In the genomic region with DNA sequence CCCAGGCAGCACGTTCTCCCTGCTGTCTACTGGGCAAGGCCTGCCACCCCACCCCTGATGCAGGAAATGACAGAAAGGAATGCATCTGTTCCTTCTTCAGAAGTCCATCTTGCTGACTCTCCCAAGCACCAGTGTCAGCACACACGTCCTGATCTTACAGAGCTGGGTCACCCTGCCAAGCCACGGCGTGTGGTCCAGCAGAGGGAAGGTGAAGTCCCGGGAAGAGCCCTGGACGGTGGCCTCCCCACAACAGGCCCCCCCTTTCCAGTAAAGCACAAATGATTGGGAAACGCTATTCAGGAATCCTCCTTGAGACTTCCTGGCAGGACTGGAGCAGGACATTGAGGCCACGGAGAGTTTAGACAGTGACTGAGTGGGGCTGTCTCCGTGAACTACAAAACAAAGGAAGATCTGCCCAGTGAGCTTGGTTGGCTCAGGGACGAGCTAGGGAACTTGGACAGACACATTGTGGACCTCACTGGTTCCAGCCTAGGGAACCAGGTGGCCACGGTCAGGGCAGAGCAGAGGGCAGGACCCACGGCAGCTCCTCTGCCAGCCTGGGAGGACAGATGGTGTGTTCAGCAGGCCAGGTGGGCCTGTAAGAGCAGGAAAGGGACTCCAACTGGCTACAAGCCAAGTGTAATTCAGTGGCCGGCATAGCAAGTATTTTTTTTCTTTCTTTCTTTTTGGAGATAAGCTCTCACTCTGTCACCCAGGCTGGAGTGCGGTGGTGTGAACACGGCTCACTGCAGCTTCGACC, we compare ENCODE assay signal across 9 cellular contexts. TPM values are rescaled to one million over a fixed set of nuclear protein-coding genes. Genes with fewer than 3 reads are reported as not detected.
A peak's percentile ranks its signal among the peaks of the same experiment; 100 is the strongest.
DNase-seq lines count a peak whose midpoint lies in the region; ATAC-seq and TF ChIP-seq lines count a peak whose summit lies in the region.
"Had no signal": no experiment of that assay in that cellular context is flagged by ENCODE, and none has a peak within 500 bp of the region (broad histone marks: within the 10 kb centered on the region; RNA-seq: fewer than 3 reads in every experiment).

No MANE protein-coding gene starts in this region.

- CTCF ChIA-PET in activated CD8-positive, alpha-beta T cell treated with anti-CD3 and anti-CD28 coated beads, Interleukin-2, amount 10 ng/mL, durations not matched to agents 7 days and 5 days (lab: Charles Lee), result interaction anchor here (1.1 to 5.8 kb wide), 5 partner anchors 10 to 41 kb away, joined by 3 to 29 read pairs (median 3); a partner anchor contains a TSS

- peaks cover 75% of the 10 kb centered on the region for H3K4me1 Mint-ChIP-seq in activated CD8-positive, alpha-beta T cell treated with anti-CD3 and anti-CD28 coated beads, Interleukin-2, amount 10 ng/mL, durations not matched to agents 7 days and 5 days (ENCODE audit: low read depth)

- POLR2A ChIA-PET in activated CD8-positive, alpha-beta T cell treated with anti-CD3 and anti-CD28 coated beads, Interleukin-2, amount 10 ng/mL, durations not matched to agents 7 days and 5 days (lab: Charles Lee), result no interaction called here

- TF ChIP-seq POLR2A in spleen (IDR thresholded peaks at IDR 0.05), result no peak

- H3K9me3 Mint-ChIP-seq in activated CD8-positive, alpha-beta T cell treated with anti-CD3 and anti-CD28 coated beads, Interleukin-2, amount 10 ng/mL, durations not matched to agents 7 days and 5 days (ENCODE audit: insufficient read depth), result no peaks in the 10 kb centered on the region

- H3K4me3 ChIP-seq in heart right ventricle (no peak overlapping the region), spleen (peak overlapping the region in 1 of 8 donors; percentile 26)

- H3K4me3 Mint-ChIP-seq in activated CD8-positive, alpha-beta T cell treated with anti-CD3 and anti-CD28 coated beads, Interleukin-2, amount 10 ng/mL, durations not matched to agents 7 days and 5 days, result no peak overlapping the region

- H3K9me3 ChIP-seq in heart right ventricle, result no peaks in the 10 kb centered on the region
- H3K9me3 ChIP-seq in spleen, result no peaks in the 10 kb centered on the region

- no peaks in the 10 kb centered on the region for H3K27me3 Mint-ChIP-seq in activated CD8-positive, alpha-beta T cell treated with anti-CD3 and anti-CD28 coated beads, Interleukin-2, amount 10 ng/mL, durations not matched to agents 7 days and 5 days (ENCODE audit: low read depth)

- H3K36me3 ChIP-seq in heart right ventricle (peaks cover 0 to 4% (median 0%) of the 10 kb centered on the region in 9 donors), spleen (no peaks in the 10 kb centered on the region)

- no peak for TF ChIP-seq CTCF in heart right ventricle (IDR thresholded peaks at IDR 0.05)
- no peak for TF ChIP-seq CTCF in spleen (IDR thresholded peaks at IDR 0.05 in 8 of 11, conservative IDR thresholded peaks at IDR 0.05 in 3 of 11)

- H3K27me3 ChIP-seq in heart right ventricle (no peaks in the 10 kb centered on the region), spleen (replicated peaks in 1 of 7) (no peaks in the 10 kb centered on the region)

- H3K4me1 ChIP-seq in heart right ventricle (peaks cover 22 to 99% (median 59%) of the 10 kb centered on the region in 9 donors), spleen (peaks cover 47 to 100% (median 89%) of the 10 kb centered on the region in 6 donors)

- H3K27ac Mint-ChIP-seq in activated CD8-positive, alpha-beta T cell treated with anti-CD3 and anti-CD28 coated beads, Interleukin-2, amount 10 ng/mL, durations not matched to agents 7 days and 5 days, result peak overlapping the region; percentile 85

- 29 to 30% methylated on average over 16 of the region's 16 CpGs for WGBS in heart right ventricle, 2 donors
- 39 to 59% (median 46%) methylated on average over 16 of the region's 16 CpGs for WGBS in spleen, 5 donors

- DNase-seq in NCI-H748 (lab: John Stamatoyannopoulos, UW; ENCODE audit: unreplicated experiment), result peak; percentile 12
- no peak for DNase-seq in NCI-H748 treated with DMSO at 0.1 percent for 48 hours (lab: John Stamatoyannopoulos, UW)
- DNase-seq in activated CD8-positive, alpha-beta T cell treated with anti-CD3 and anti-CD28 coated beads, Interleukin-2, amount 10 ng/mL, durations not matched to agents 7 days and 5 days, result no peak
- no peak for DNase-seq in heart right ventricle
- peak; percentile 81 for DNase-seq in spleen
- DNase-seq in HK-2 (ENCODE audit: unreplicated experiment), result no peak
- no peak for DNase-seq in RKO (ENCODE audit: low spot score)
- no peak for DNase-seq in stimulated activated CD4-positive, alpha-beta T cell treated with anti-CD3 and anti-CD28 coated beads, Interleukin-1b, Interleukin-23, amount 100 ng/mL, for 48 hours

- peaks cover 8% of the 10 kb centered on the region for H3K36me3 Mint-ChIP-seq in activated CD8-positive, alpha-beta T cell treated with anti-CD3 and anti-CD28 coated beads, Interleukin-2, amount 10 ng/mL, durations not matched to agents 7 days and 5 days (ENCODE audit: low read depth)

- intact Hi-C loops in heart right ventricle (cut with DNase I) (loop anchor here in 1 of 10 donors (5.0 kb wide), 1 partner anchor 77 kb away; a partner anchor contains a TSS), spleen (cut with DNase I; ENCODE audit: low total_unique reads) (no loop called here)

- no peak for ATAC-seq in activated CD8-positive, alpha-beta T cell treated with anti-CD3 and anti-CD28 coated beads, Interleukin-2, amount 10 ng/mL, durations not matched to agents 7 days and 5 days
- peak; percentile 46 to 81 (median 63) for ATAC-seq in heart right ventricle

- H3K27ac ChIP-seq in heart right ventricle (peak overlapping the region in 9 of 10 donors; percentile 57 to 96 (median 82)), spleen (peak overlapping the region; percentile 0 to 91 (median 84))
- H3K27ac ChIP-seq: C4-2B had no signal

RNA-seq across cellular contexts. Expression of a gene that starts 41.7 kb away (rescaled TPM):
- 10 to 100 TPM; 20.8 to 22.3 TPM for total RNA-seq in activated CD8-positive, alpha-beta T cell treated with anti-CD3 and anti-CD28 coated beads, Interleukin-2, amount 10 ng/mL, durations not matched to agents 7 days and 5 days
- total RNA-seq in heart right ventricle (10 to 100 TPM in 2 of 10 donors, 1 to 10 TPM in 8; 5.7 to 13.1 (median 7.5) TPM), spleen (10 to 100 TPM; 23.0 to 44.8 (median 32.1) TPM)
- polyA plus RNA-seq in heart right ventricle (1 to 10 TPM; 4.0 to 6.7 TPM), spleen (10 to 100 TPM in 1 of 3 donors, 1 to 10 TPM in 2; 4.5 to 14.2 (median 7.9) TPM)

RNA-seq across cellular contexts. Expression of a gene that starts 42.2 kb away (rescaled TPM):
- total RNA-seq in activated CD8-positive, alpha-beta T cell treated with anti-CD3 and anti-CD28 coated beads, Interleukin-2, amount 10 ng/mL, durations not matched to agents 7 days and 5 days, result 10 to 100 TPM; 26.7 to 33.5 TPM
- total RNA-seq in heart right ventricle, result 10 to 100 TPM; 12.6 to 40.7 (median 18.0) TPM
- 100 to 1,000 TPM in 1 of 2 donors, 10 to 100 TPM in 1; 21.4 to 137 TPM for polyA plus RNA-seq in heart right ventricle
- total RNA-seq in spleen, result 10 to 100 TPM; 37.5 to 82.3 (median 44.4) TPM
- 10 to 100 TPM; 31.7 to 58.2 (median 49.0) TPM for polyA plus RNA-seq in spleen

Comparison
In these comparisons a context has a peak if more than half of its experiments do, and no peak if none do; other contexts are left out.
1. DNase-seq: peak in NCI-H748 (single experiment) and spleen (single experiment); none in NCI-H748 treated with DMSO at 0.1 percent for 48 hours (single experiment), activated CD8-positive, alpha-beta T cell treated with anti-CD3 and anti-CD28 coated beads, Interleukin-2, amount 10 ng/mL, durations not matched to agents 7 days and 5 days (single experiment), heart right ventricle (0 of 2), HK-2 (single experiment), RKO (single experiment) and stimulated activated CD4-positive, alpha-beta T cell treated with anti-CD3 and anti-CD28 coated beads, Interleukin-1b, Interleukin-23, amount 100 ng/mL, for 48 hours (single experiment).